23 cellular contexts compared by ENCODE assay signal in the genomic region with DNA sequence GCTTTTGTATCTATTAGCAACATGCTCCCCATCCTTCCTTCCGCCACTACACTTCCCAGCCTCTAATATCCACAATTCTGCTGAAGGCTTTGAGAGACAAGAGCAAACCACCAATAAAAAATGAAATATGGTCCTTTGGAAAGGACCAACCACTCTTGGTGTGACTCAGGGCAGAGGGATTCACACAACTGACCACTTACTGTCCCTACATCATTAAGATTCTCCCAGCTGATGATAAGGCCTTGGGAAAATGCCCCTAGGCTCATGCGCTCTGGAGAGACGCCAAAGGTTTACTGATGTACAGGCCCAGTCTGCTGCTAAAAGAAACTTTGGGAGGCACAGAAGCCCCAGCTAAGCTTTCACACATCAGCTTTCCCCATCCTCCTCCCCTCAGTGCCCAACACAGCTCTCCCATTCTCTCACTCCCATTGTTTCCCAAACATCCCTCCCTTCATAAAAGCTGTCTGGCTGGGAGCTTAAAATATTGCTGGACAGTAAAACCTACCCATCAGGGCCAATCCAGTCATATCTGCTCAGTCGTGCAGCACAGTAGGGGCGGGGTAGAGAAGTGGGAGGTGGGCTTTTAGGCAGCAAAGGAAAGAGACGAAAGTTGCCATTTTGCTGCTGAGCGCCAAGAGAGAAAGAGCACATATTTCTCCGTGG. TPM values are rescaled to one million over a fixed set of nuclear protein-coding genes. Genes with fewer than 3 reads are reported as not detected.
DNase-seq lines count a peak whose midpoint lies in the region; FAIRE-seq and TF ChIP-seq lines count a peak whose summit lies in the region.
"Had no signal": no experiment of that assay in that cellular context is flagged by ENCODE, and none has a peak within 500 bp of the region (broad histone marks: within the 10 kb centered on the region; RNA-seq: fewer than 3 reads in every experiment).

A gene (plus strand): TSS at position 613 of the 663 bp plus-strand sequence. CDS start 5,161 bp downstream, outside the sequence.

- H3K4me1 Mint-ChIP-seq in nephron progenitor cell: peaks cover 33% of the 10 kb centered on the region
- H3K4me1 Mint-ChIP-seq: H9, IgD-negative memory B cell had no signal

- no peaks in the 10 kb centered on the region for H3K9me3 Mint-ChIP-seq in nephron progenitor cell
- H3K9me3 Mint-ChIP-seq: CD8-positive, alpha-beta T cell; H9 had no signal

- H3K36me3 Mint-ChIP-seq in nephron progenitor cell (ENCODE audit: low read depth): no peaks in the 10 kb centered on the region
- H3K36me3 Mint-ChIP-seq: CD8-positive, alpha-beta T cell; IgD-negative memory B cell had no signal

- no peak within 1 kb of the TSS for H3K9ac ChIP-seq in BLaER1
- H3K9ac ChIP-seq: SK-N-SH had no signal

- peaks cover 5% of the 10 kb centered on the region for H3K27me3 Mint-ChIP-seq in nephron progenitor cell (ENCODE audit: low read depth, poor library complexity)

- H3K4me3 ChIP-seq in BLaER1 (no peak within 1 kb of the TSS), HEK293 (ENCODE audit: low read depth, low read length) (no peak within 1 kb of the TSS), bronchial epithelial cell (ENCODE audit: low read depth, low read length) (no peak within 1 kb of the TSS)
- H3K4me3 ChIP-seq: Peyer's patch had no signal

- peaks cover 36% of the 10 kb centered on the region for H3K4me1 ChIP-seq in BLaER1
- no peaks in the 10 kb centered on the region for H3K4me1 ChIP-seq in HEK293 (ENCODE audit: control insufficient read depth, insufficient read depth, low read length)
- H3K4me1 ChIP-seq: Peyer's patch had no signal

- POLR2A ChIA-PET in HEK293 (lab: Yijun Ruan, JAX) (no interaction called here), HEK293T (lab: Yijun Ruan, JAX) (no interaction called here)

- DNase-seq in bronchial epithelial cell (ENCODE audit: low read depth) (no peak), nephron progenitor cell (no peak), dedifferentiated amniotic fluid mesenchymal stem cell (ENCODE audit: extremely low spot score) (no peak), HEK293T (ENCODE audit: extremely low spot score) (no peak), COLO668 (lab: John Stamatoyannopoulos, UW; ENCODE audit: unreplicated experiment) (no peak)
- DNase-seq in activated CD4-positive, alpha-beta T cell treated with anti-CD3 and anti-CD28 coated beads, Interleukin-2, amount 50 U/mL, for 1 hour: no peak
- DNase-seq: CD8-positive, alpha-beta T cell; H9; Kasumi-1; NCI-H1092 treated with DMSO at 0.1 percent for 48 hours; NCI-H146; NCI-H2029 treated with DMSO at 0.1 percent for 48 hours; NCI-H2171; NCI-H446 treated with DMSO at 0.1 percent for 48 hours; Peyer's patch; SHP77; SK-N-SH had no signal

- no peaks in the 10 kb centered on the region for H4K20me1 ChIP-seq in BLaER1

- H3K27me3 ChIP-seq in BLaER1 (no peaks in the 10 kb centered on the region), bronchial epithelial cell (ENCODE audit: control insufficient read depth, insufficient read depth, low read length) (no peaks in the 10 kb centered on the region)
- H3K27me3 ChIP-seq: Peyer's patch had no signal

- peak within 1 kb of the TSS; percentile 70 for H3K4me2 ChIP-seq in BLaER1
- H3K4me2 ChIP-seq: SK-N-SH had no signal

- H3K27ac Mint-ChIP-seq in nephron progenitor cell: no peak within 1 kb of the TSS
- H3K27ac Mint-ChIP-seq: CD8-positive, alpha-beta T cell; H9; IgD-negative memory B cell had no signal

- TF ChIP-seq CTCF in HEK293 (tag by site-specific recombination; IDR thresholded peaks at IDR 0.05) (no peak), bronchial epithelial cell (IDR thresholded peaks at IDR 0.05; ENCODE audit: insufficient read depth, low read length, severe bottlenecking) (no peak), nephron progenitor cell (IDR thresholded peaks at IDR 0.05) (no peak)

- H3K9me3 ChIP-seq in BLaER1: no peaks in the 10 kb centered on the region
- H3K9me3 ChIP-seq in HEK293 (ENCODE audit: control insufficient read depth, insufficient read depth, low read depth, low read length): no peaks in the 10 kb centered on the region
- H3K9me3 ChIP-seq: Peyer's patch, SK-N-SH had no signal

- H3K27ac ChIP-seq in BLaER1: 0 out of 2 replicates have a peak within 1 kb of the TSS, but pooled peaks have one; percentile 10
- no peak within 1 kb of the TSS for H3K27ac ChIP-seq in HEK293 (ENCODE audit: extremely low read depth, low read depth, low read length)
- H3K27ac ChIP-seq: Peyer's patch had no signal

- CTCF ChIA-PET in HEK293 (lab: Yijun Ruan, JAX) (interaction anchor here (1.0 to 3.2 kb wide), 2 partner anchors 10 kb away, joined by 4 to 15 read pairs; no protein-coding TSS in a partner anchor), HEK293T (lab: Yijun Ruan, JAX) (interaction anchor here (2.0 kb wide), 1 partner anchor 10 kb away, joined by 5 read pairs; no protein-coding TSS in a partner anchor)

- FAIRE-seq in bronchial epithelial cell (lab: Jason Lieb, UNC): peak; percentile 50
- FAIRE-seq: A204.1, D721Med, G401.6 had no signal

- H3K4me3 Mint-ChIP-seq in nephron progenitor cell: peak within 1 kb of the TSS; percentile 23
- H3K4me3 Mint-ChIP-seq: CD8-positive, alpha-beta T cell; H9; IgD-negative memory B cell had no signal

- no peaks in the 10 kb centered on the region for H3K36me3 ChIP-seq in BLaER1
- no peaks in the 10 kb centered on the region for H3K36me3 ChIP-seq in HEK293 (ENCODE audit: control insufficient read depth in 2 of 2, insufficient read depth in 1 of 2, low read length in 2 of 2)
- no peaks in the 10 kb centered on the region for H3K36me3 ChIP-seq in bronchial epithelial cell (ENCODE audit: control insufficient read depth, insufficient read depth, low read length)
- H3K36me3 ChIP-seq: Peyer's patch had no signal

TF ChIP-seq in HEK293, 187 proteins besides CTCF, POLR2A, EP300 and RAD21 (continues in another document):
- TF ChIP-seq ZSCAN30 (tag by site-specific recombination; IDR thresholded peaks at IDR 0.05) (no peak), ZEB2 (tag by site-specific recombination; IDR thresholded peaks at IDR 0.05) (no peak), KLF10 (tag by site-specific recombination; IDR thresholded peaks at IDR 0.05) (no peak), ZNF791 (tag by site-specific recombination; IDR thresholded peaks at IDR 0.05) (no peak), ZNF571 (tag by site-specific recombination; IDR thresholded peaks at IDR 0.05) (no peak), ZBTB48 (tag by site-specific recombination; IDR thresholded peaks at IDR 0.05) (no peak), WT1 (tag by site-specific recombination; IDR thresholded peaks at IDR 0.05) (peak; percentile 87), ZNF114 (tag by site-specific recombination; IDR thresholded peaks at IDR 0.05) (no peak)
- TF ChIP-seq, protein P1, sequence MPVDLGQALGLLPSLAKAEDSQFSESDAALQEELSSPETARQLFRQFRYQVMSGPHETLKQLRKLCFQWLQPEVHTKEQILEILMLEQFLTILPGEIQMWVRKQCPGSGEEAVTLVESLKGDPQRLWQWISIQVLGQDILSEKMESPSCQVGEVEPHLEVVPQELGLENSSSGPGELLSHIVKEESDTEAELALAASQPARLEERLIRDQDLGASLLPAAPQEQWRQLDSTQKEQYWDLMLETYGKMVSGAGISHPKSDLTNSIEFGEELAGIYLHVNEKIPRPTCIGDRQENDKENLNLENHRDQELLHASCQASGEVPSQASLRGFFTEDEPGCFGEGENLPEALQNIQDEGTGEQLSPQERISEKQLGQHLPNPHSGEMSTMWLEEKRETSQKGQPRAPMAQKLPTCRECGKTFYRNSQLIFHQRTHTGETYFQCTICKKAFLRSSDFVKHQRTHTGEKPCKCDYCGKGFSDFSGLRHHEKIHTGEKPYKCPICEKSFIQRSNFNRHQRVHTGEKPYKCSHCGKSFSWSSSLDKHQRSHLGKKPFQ (tag by site-specific recombination; IDR thresholded peaks at IDR 0.05): peak; percentile 54; the same call in 1 of the 2 replicates

TF ChIP-seq in HEK293T, 16 proteins besides CTCF, POLR2A, EP300 and RAD21:
- TF ChIP-seq BHLHE40 (IDR thresholded peaks at IDR 0.05; ENCODE audit: borderline replicate concordance): no peak
- TF ChIP-seq CTBP1 (IDR thresholded peaks at IDR 0.05; ENCODE audit: borderline replicate concordance): no peak
- TF ChIP-seq HDGF (IDR thresholded peaks at IDR 0.05; ENCODE audit: borderline replicate concordance): no peak
- no peak for TF ChIP-seq NFRKB (IDR thresholded peaks at IDR 0.05)
- TF ChIP-seq LEF1 (IDR thresholded peaks at IDR 0.05; ENCODE audit: borderline replicate concordance): no peak

RNA-seq across cellular contexts. Expression of the gene that starts here (rescaled TPM):
- total RNA-seq in bronchial epithelial cell: not detected in 2 replicates
- total RNA-seq: CD8-positive, alpha-beta T cell; H9; Peyer's patch had no signal
